8 cellular contexts compared by ENCODE assay signal in the genomic region with DNA sequence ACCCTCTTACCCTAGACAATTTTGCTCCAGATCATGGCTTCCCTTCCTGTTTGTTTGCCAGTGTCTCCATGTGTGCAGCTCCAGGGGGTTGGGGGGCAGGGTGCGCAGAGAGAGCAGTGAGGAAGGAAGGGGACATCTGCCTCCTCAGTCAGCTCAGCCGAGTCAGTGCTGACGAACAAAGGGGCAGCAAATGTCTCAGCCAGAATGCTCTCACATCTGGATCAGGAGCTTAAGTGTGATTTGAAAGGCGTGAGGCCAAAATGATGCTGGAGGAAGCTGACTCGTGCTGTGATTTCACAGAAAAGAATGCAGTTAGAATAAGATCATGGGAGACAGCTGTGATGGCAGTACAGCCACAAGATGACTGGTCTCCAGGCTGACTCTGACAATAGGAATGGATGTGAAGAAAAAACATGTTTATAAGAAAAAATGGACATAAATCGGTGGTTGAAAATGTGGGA.
DNase-seq lines count a peak whose midpoint lies in the region; ATAC-seq and TF ChIP-seq lines count a peak whose summit lies in the region.

No MANE protein-coding gene starts in this region.

- no peaks in the 10 kb centered on the region for H3K36me3 ChIP-seq in brain microvascular endothelial cell (replicated peaks)

- peak; percentile 99 for DNase-seq in AG09319 (ENCODE audit: extremely low read depth, low read depth)
- DNase-seq in NCI-H1694 (lab: John Stamatoyannopoulos, UW): peak; percentile 77
- DNase-seq in brain microvascular endothelial cell: peak; percentile 100
- DNase-seq in kidney tubule cell (ENCODE audit: low spot score): peak; percentile 100
- DNase-seq in stimulated activated naive CD8-positive, alpha-beta T cell treated with anti-CD3 and anti-CD28 coated beads, Interleukin-15, Interleukin-2, amounts not matched to agents 100 U/mL and 50 U/mL, for 24 hours: peak; percentile 43
- DNase-seq in NCI-H1930 (lab: John Stamatoyannopoulos, UW): no peak

- H3K27me3 ChIP-seq in brain microvascular endothelial cell (replicated peaks): no peaks in the 10 kb centered on the region

- peak; percentile 69 for ATAC-seq in stimulated activated naive CD8-positive, alpha-beta T cell treated with anti-CD3 and anti-CD28 coated beads, Interleukin-15, Interleukin-2, amounts not matched to agents 100 U/mL and 50 U/mL, for 24 hours
- ATAC-seq in GM18502 (IDR thresholded peaks at IDR 0.05; ENCODE audit: poor library complexity, unreplicated experiment) (no peak), GM19035 (IDR thresholded peaks at IDR 0.05; ENCODE audit: unreplicated experiment) (no peak)

- in situ Hi-C loops in brain microvascular endothelial cell (cut with HindIII; ENCODE audit: low pct_ligation_motif_present, low sequenced_read_pairs): no loop called here

- H3K27ac ChIP-seq in brain microvascular endothelial cell: peak overlapping the region; percentile 99

- TF ChIP-seq CTCF in AG09319 (IDR thresholded peaks at IDR 0.05; ENCODE audit: low read depth, low read length) (no peak), brain microvascular endothelial cell (IDR thresholded peaks at IDR 0.05; ENCODE audit: low read depth, low read length, missing control alignments) (no peak)

- H3K4me3 ChIP-seq in brain microvascular endothelial cell (ENCODE audit: low read depth, low read length): peak overlapping the region; percentile 36

Comparison
In these comparisons a context has a peak if more than half of its experiments do, and no peak if none do; other contexts are left out.
1. DNase-seq: peak in AG09319 (single experiment), NCI-H1694 (single experiment), brain microvascular endothelial cell (single experiment), kidney tubule cell (single experiment) and stimulated activated naive CD8-positive, alpha-beta T cell treated with anti-CD3 and anti-CD28 coated beads, Interleukin-15, Interleukin-2, amounts not matched to agents 100 U/mL and 50 U/mL, for 24 hours (single experiment); none in NCI-H1930 (0 of 2).